ENCODE assay signal across 8 cellular contexts in the genomic region with DNA sequence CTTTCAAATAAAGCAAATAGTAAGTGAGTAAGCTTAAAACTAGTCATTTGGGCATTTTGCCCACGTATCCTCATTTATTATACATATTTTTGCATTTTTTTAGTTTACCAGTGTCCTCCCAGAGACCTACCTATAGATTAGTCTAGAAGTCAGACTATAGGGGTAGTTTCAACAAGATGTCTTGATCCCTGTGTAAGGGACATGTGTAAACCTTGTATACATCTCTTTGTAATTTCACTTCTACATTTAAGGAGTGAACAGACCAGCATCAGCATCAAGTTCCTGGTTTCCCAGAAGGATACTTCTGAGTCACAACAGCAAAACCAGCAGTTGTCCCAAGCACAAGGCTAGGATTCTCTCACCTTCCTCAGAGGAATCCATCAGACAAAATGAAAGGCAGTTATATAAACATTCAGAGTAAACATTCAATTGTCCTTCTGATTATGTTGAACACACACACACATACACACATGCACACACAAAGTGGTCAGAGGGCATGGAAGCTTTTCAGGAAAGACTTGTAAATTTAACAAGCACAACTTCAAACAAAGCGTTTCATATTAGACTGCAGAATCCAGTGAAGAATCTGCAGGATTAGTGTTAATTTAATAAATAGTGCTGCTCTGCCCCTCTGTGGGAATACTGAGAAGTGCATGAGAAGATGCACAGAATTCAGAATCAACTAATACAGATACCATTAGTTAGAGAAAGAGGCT. TPM values are rescaled to one million over a fixed set of nuclear protein-coding genes. Genes with fewer than 3 reads are reported as not detected.
A peak's percentile ranks its signal among the peaks of the same experiment; 100 is the strongest.
DNase-seq lines count a peak whose midpoint lies in the region; ATAC-seq and TF ChIP-seq lines count a peak whose summit lies in the region.

No MANE protein-coding gene starts in this region.

- H4K20me1 ChIP-seq in PC-9 (ENCODE audit: insufficient read depth): no peaks in the 10 kb centered on the region

- ATAC-seq in activated CD4-positive, alpha-beta T cell treated with anti-CD3 and anti-CD28 coated beads for 36 hours: peak; percentile 79
- ATAC-seq in GM19467 (IDR thresholded peaks at IDR 0.05; ENCODE audit: unreplicated experiment) (peak; percentile 85), HG03442 (IDR thresholded peaks at IDR 0.05; ENCODE audit: unreplicated experiment) (peak; percentile 87), left lobe of liver (peak; percentile 92)

- H3K4me1 ChIP-seq in PC-9 (replicated peaks; ENCODE audit: insufficient read depth) (no peaks in the 10 kb centered on the region), tibial artery (no peaks in the 10 kb centered on the region)

- H3K27me3 ChIP-seq in PC-9 (ENCODE audit: insufficient read depth, low read depth): no peaks in the 10 kb centered on the region
- no peaks in the 10 kb centered on the region for H3K27me3 ChIP-seq in tibial artery

- CTCF ChIA-PET in activated CD4-positive, alpha-beta T cell treated with anti-CD3 and anti-CD28 coated beads for 36 hours (lab: Charles Lee): interaction anchor here (0.8 to 4.0 kb wide), 2 partner anchors 235 to 238 kb away, joined by 3 to 23 read pairs; no protein-coding TSS in a partner anchor
- CTCF ChIA-PET in PC-9 (lab: Charles Lee): interaction anchor here (0.6 kb wide), 1 partner anchor 1939 kb away, joined by 4 read pairs; no protein-coding TSS in a partner anchor

- no peaks in the 10 kb centered on the region for H3K27me3 Mint-ChIP-seq in activated CD4-positive, alpha-beta T cell treated with anti-CD3 and anti-CD28 coated beads for 36 hours

- H3K9me3 ChIP-seq in PC-9 (ENCODE audit: insufficient read depth, low read depth) (0 out of 2 replicates have a peak, but pooled peaks cover 2% of the 10 kb centered on the region), tibial artery (no peaks in the 10 kb centered on the region)

- BruUV-seq in PC-9 (replicated peaks; lab: Mats Ljungman, UMichigan): no TSS peak

- no peaks in the 10 kb centered on the region; the same call in 1 of the 2 replicates for H3K9me2 ChIP-seq in PC-9 (ENCODE audit: insufficient read depth)

- peaks cover 4% of the 10 kb centered on the region for H3K4me1 Mint-ChIP-seq in activated CD4-positive, alpha-beta T cell treated with anti-CD3 and anti-CD28 coated beads for 36 hours

- POLR2A ChIA-PET in activated CD4-positive, alpha-beta T cell treated with anti-CD3 and anti-CD28 coated beads for 36 hours (lab: Charles Lee): no interaction called here
- POLR2A ChIA-PET in PC-9 (lab: Charles Lee; ENCODE audit: unreplicated experiment): no interaction called here

- H3K4me3 Mint-ChIP-seq in activated CD4-positive, alpha-beta T cell treated with anti-CD3 and anti-CD28 coated beads for 36 hours: no peak overlapping the region

- no peak overlapping the region for H3K4me2 ChIP-seq in PC-9

- no peak overlapping the region for H3K4me3 ChIP-seq in PC-9
- H3K4me3 ChIP-seq in tibial artery: no peak overlapping the region

- H3K36me3 ChIP-seq in PC-9 (ENCODE audit: low read depth): no peaks in the 10 kb centered on the region
- H3K36me3 ChIP-seq in tibial artery: no peaks in the 10 kb centered on the region

- H3K27ac Mint-ChIP-seq in activated CD4-positive, alpha-beta T cell treated with anti-CD3 and anti-CD28 coated beads for 36 hours: no peak overlapping the region

- H2AFZ ChIP-seq in PC-9: no peak overlapping the region

- no peaks in the 10 kb centered on the region for H3K79me2 ChIP-seq in PC-9 (ENCODE audit: low read depth)

- intact Hi-C loops in activated CD4-positive, alpha-beta T cell treated with anti-CD3 and anti-CD28 coated beads for 36 hours (cut with DNase I, micrococcal nuclease): loop anchor here (1.0 to 10.0 kb wide), 6 partner anchors 238 to 1339 kb away; a partner anchor contains a TSS
- intact Hi-C loops in PC-9 (cut with micrococcal nuclease; ENCODE audit: unreplicated experiment) (loop anchor here (1.0 to 5.0 kb wide), 4 partner anchors 308 to 1338 kb away; a partner anchor contains a TSS), tibial artery (cut with DNase I; ENCODE audit: low total_unique reads) (no loop called here)

- H3F3A ChIP-seq in PC-9 (ENCODE audit: insufficient read depth, low read depth): no peaks in the 10 kb centered on the region

- DNase-seq in activated CD4-positive, alpha-beta T cell treated with anti-CD3 and anti-CD28 coated beads for 36 hours: peak; percentile 30
- DNase-seq in activated CD4-positive, alpha-beta T cell treated with anti-CD3 and anti-CD28 coated beads for 1 hour: no peak
- DNase-seq in PC-9: peak in 1 of 2 experiments; percentile 11
- DNase-seq in central memory CD4-positive, alpha-beta T cell: peak; percentile 38
- no peak for DNase-seq in left lobe of liver (ENCODE audit: low spot score)
- DNase-seq in tibial artery: no peak

- no peaks in the 10 kb centered on the region for H3K9me3 Mint-ChIP-seq in activated CD4-positive, alpha-beta T cell treated with anti-CD3 and anti-CD28 coated beads for 36 hours (ENCODE audit: low read depth)

- H3K27ac ChIP-seq in PC-9 (no peak overlapping the region), tibial artery (no peak overlapping the region)

- H3K36me3 Mint-ChIP-seq in activated CD4-positive, alpha-beta T cell treated with anti-CD3 and anti-CD28 coated beads for 36 hours (ENCODE audit: low read depth): no peaks in the 10 kb centered on the region

- TF ChIP-seq CTCF in PC-9 (conservative IDR thresholded peaks at IDR 0.05) (peak; percentile 86), tibial artery (IDR thresholded peaks at IDR 0.05) (peak; percentile 60 to 67)

RNA-seq across cellular contexts. Expression of a gene that starts 55.4 kb away (rescaled TPM):
- total RNA-seq in activated CD4-positive, alpha-beta T cell treated with anti-CD3 and anti-CD28 coated beads for 36 hours: 100 to 1,000 TPM; 298 to 312 TPM
- 210 and 262 TPM in 2 replicates for total RNA-seq in PC-9 (2021)
- total RNA-seq in left lobe of liver: 178 TPM

Comparison
In these comparisons a context has a peak if more than half of its experiments do, and no peak if none do; other contexts are left out.
1. DNase-seq: peak in activated CD4-positive, alpha-beta T cell treated with anti-CD3 and anti-CD28 coated beads for 36 hours (single experiment) and central memory CD4-positive, alpha-beta T cell (single experiment); none in activated CD4-positive, alpha-beta T cell treated with anti-CD3 and anti-CD28 coated beads for 1 hour (single experiment), left lobe of liver (single experiment) and tibial artery (0 of 2).
2. Peak in every context shown above with its lines, with median percentiles within 50 percentile points of each other: ATAC-seq.